Comparison of ENCODE assay signal across 8 cellular contexts in genomic region chr3:42831321-42831713, GRCh38. TPM values are rescaled to one million over a fixed set of nuclear protein-coding genes. Genes with fewer than 3 reads are reported as not detected.
DNase-seq lines count a peak whose midpoint lies in the region; ATAC-seq and TF ChIP-seq lines count a peak whose summit lies in the region.

No MANE protein-coding gene starts in this region.

- H3K4me1 Mint-ChIP-seq in glutamatergic neuron (ENCODE audit: low read depth, unreplicated experiment), result no peaks in the 10 kb centered on the region

- H3K4me3 ChIP-seq in KMS-11 (IDR thresholded peaks at IDR 0.05; ENCODE audit: insufficient read depth, low read depth, low read length) (no peak overlapping the region), RWPE2 (ENCODE audit: severe bottlenecking) (no peak overlapping the region)

- peak; percentile 71 for TF ChIP-seq CTCF in KMS-11 (conservative IDR thresholded peaks at IDR 0.05; ENCODE audit: low read depth, low read length)
- peak; percentile 43 for TF ChIP-seq CTCF in RWPE2 (IDR thresholded peaks at IDR 0.05; ENCODE audit: poor library complexity, severe bottlenecking)
- TF ChIP-seq CTCF in glutamatergic neuron (IDR thresholded peaks at IDR 0.05; ENCODE audit: partially characterized antibody, unreplicated experiment), result peak; percentile 84

- H3K27me3 Mint-ChIP-seq in glutamatergic neuron (ENCODE audit: unreplicated experiment), result no peaks in the 10 kb centered on the region

- peaks cover 5% of the 10 kb centered on the region for H3K36me3 Mint-ChIP-seq in glutamatergic neuron (ENCODE audit: unreplicated experiment)

- no peaks in the 10 kb centered on the region for H3K36me3 ChIP-seq in KMS-11 (ENCODE audit: insufficient read depth)
- no peaks in the 10 kb centered on the region for H3K36me3 ChIP-seq in RWPE2 (ENCODE audit: low read depth)

- H3K9me3 Mint-ChIP-seq in glutamatergic neuron (ENCODE audit: unreplicated experiment), result no peaks in the 10 kb centered on the region

- intact Hi-C loops in posterior vena cava (cut with DNase I), result loop anchor here (2.0 to 5.0 kb wide), 2 partner anchors 49 to 51 kb away; no protein-coding TSS in a partner anchor

- H3K27ac Mint-ChIP-seq in glutamatergic neuron (ENCODE audit: unreplicated experiment), result no peak overlapping the region

- no peak overlapping the region for H3K27ac ChIP-seq in KMS-11
- no peak overlapping the region for H3K27ac ChIP-seq in RWPE2 (ENCODE audit: poor library complexity, severe bottlenecking)

- no peak overlapping the region for H3K4me2 ChIP-seq in KMS-11

- no peaks in the 10 kb centered on the region for H3K27me3 ChIP-seq in KMS-11 (ENCODE audit: insufficient read depth, low read depth)
- no peaks in the 10 kb centered on the region for H3K27me3 ChIP-seq in RWPE2 (ENCODE audit: insufficient read depth, poor library complexity, severe bottlenecking)

- no peaks in the 10 kb centered on the region for H3K9me3 ChIP-seq in RWPE2 (ENCODE audit: severe bottlenecking)

- ATAC-seq in RWPE2 (ENCODE audit: low read depth), result no peak

- H3K4me3 Mint-ChIP-seq in glutamatergic neuron (ENCODE audit: unreplicated experiment), result no peak overlapping the region

- H3K4me1 ChIP-seq in KMS-11 (ENCODE audit: low read depth, poor library complexity, severe bottlenecking), result peaks cover 3% of the 10 kb centered on the region
- peaks cover 30% of the 10 kb centered on the region for H3K4me1 ChIP-seq in RWPE2 (ENCODE audit: insufficient read depth, poor library complexity, severe bottlenecking)

- H2AFZ ChIP-seq in KMS-11 (ENCODE audit: low read depth), result no peak overlapping the region

- no peaks in the 10 kb centered on the region for H3K79me2 ChIP-seq in KMS-11 (ENCODE audit: insufficient read depth, low read depth)

- DNase-seq in NCI-H1417 (lab: John Stamatoyannopoulos, UW), result peak; percentile 35 to 70 (median 70)
- no peak for DNase-seq in NCI-H1417 treated with DMSO at 0.1 percent for 48 hours (lab: John Stamatoyannopoulos, UW)
- DNase-seq in RWPE2 (ENCODE audit: low spot score), result no peak
- peak; percentile 46 for DNase-seq in activated effector memory CD4-positive, alpha-beta T cell treated with Interleukin-2 at 50 U/mL for 16 hours
- peak; percentile 82 for DNase-seq in glutamatergic neuron
- DNase-seq in posterior vena cava (ENCODE audit: low spot score), result peak; percentile 91
- peak; percentile 78 for DNase-seq in ureter (ENCODE audit: low spot score)

- no peak overlapping the region for H3K9ac ChIP-seq in KMS-11

- no peaks in the 10 kb centered on the region for H4K20me1 ChIP-seq in KMS-11 (ENCODE audit: insufficient read depth)

RNA-seq across cellular contexts. Expression of gene ACKR2, which starts 22.1 kb away (rescaled TPM):
- total RNA-seq in glutamatergic neuron (ENCODE audit: unreplicated experiment) (0.64 TPM), posterior vena cava (10 to 100 TPM; 17.0 to 20.6 TPM), ureter (17.2 TPM)

RNA-seq across cellular contexts. Expression of gene HIGD1A, which starts 27.0 kb away (rescaled TPM):
- total RNA-seq in glutamatergic neuron (ENCODE audit: unreplicated experiment), result 67.6 TPM
- total RNA-seq in posterior vena cava, result 100 to 1,000 TPM; 163 to 204 TPM
- total RNA-seq in ureter, result 182 TPM

RNA-seq across cellular contexts. Expression of gene CYP8B1, which starts 44.4 kb away (rescaled TPM):
- total RNA-seq in glutamatergic neuron (ENCODE audit: unreplicated experiment) (not detected), posterior vena cava (under 1 TPM; 0.10 to 0.14 TPM), ureter (not detected)

RNA-seq across cellular contexts. Expression of gene CCDC13, which starts 58.3 kb away (rescaled TPM):
- total RNA-seq in glutamatergic neuron (ENCODE audit: unreplicated experiment) (1.0 TPM), posterior vena cava (1 to 10 TPM; 1.4 to 2.7 TPM), ureter (1.2 TPM)

Comparison
In these comparisons a context has a peak if more than half of its experiments do, and no peak if none do; other contexts are left out.
1. DNase-seq: peak in NCI-H1417 (3 of 3), activated effector memory CD4-positive, alpha-beta T cell treated with Interleukin-2 at 50 U/mL for 16 hours (single experiment), glutamatergic neuron (single experiment), posterior vena cava (single experiment) and ureter (single experiment); none in NCI-H1417 treated with DMSO at 0.1 percent for 48 hours (single experiment) and RWPE2 (single experiment).
2. RNA of gene ACKR2, which starts 22.1 kb away (total RNA-seq): 17.0 to 20.6 TPM in posterior vena cava and 17.2 TPM in ureter (single experiment); 0.64 TPM in glutamatergic neuron (single experiment); every median in the first group is over 10 times any median in the second.
3. Peak in every context shown above with its lines, with median percentiles within 50 percentile points of each other: CTCF ChIP-seq.